ENCODE assay signal across 11 cellular contexts in the genomic region with DNA sequence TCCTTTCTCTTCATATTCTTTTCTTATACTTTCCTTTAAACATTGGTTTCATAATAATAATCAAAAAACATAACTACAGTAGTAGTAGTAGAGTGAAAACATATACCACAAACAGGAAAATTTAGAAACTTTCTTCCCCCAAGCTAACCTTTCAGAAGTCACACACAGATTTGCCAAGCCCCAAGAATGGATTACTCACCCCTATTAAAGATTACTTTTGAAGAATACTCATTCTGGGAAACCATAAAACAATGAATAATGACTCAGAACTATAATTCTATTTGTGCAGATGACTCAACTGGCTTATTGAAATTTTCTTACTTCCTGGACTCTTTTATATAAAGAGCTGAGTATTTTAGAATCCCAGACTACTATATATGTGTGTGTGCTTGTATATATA.
A peak's percentile ranks its signal among the peaks of the same experiment; 100 is the strongest.
DNase-seq lines count a peak whose midpoint lies in the region; ATAC-seq and TF ChIP-seq lines count a peak whose summit lies in the region.
"Had no signal": no experiment of that assay in that cellular context is flagged by ENCODE, and none has a peak within 500 bp of the region (broad histone marks: within the 10 kb centered on the region; RNA-seq: fewer than 3 reads in every experiment).

No MANE protein-coding gene starts in this region.

- peak; percentile 96 for ATAC-seq in activated CD4-positive, alpha-beta T cell treated with anti-CD3 and anti-CD28 coated beads for 36 hours
- peak; percentile 89 for ATAC-seq in HG02981 (IDR thresholded peaks at IDR 0.05; ENCODE audit: unreplicated experiment)
- no peak for ATAC-seq in heart right ventricle
- ATAC-seq: stimulated activated memory B cell treated with anti-CD40 and anti-IgM and Interleukin-4, amounts not matched to agents 10 μg/mL and 1 μg/mL and 100 μg/mL, for 72 hours had no signal

- H3K36me3 ChIP-seq in skeletal muscle satellite cell (ENCODE audit: insufficient read depth, low read length) = no peaks in the 10 kb centered on the region
- H3K36me3 ChIP-seq in heart right ventricle = no peaks in the 10 kb centered on the region

- no peak overlapping the region for H3K27ac Mint-ChIP-seq in activated CD4-positive, alpha-beta T cell treated with anti-CD3 and anti-CD28 coated beads for 36 hours
- peak overlapping the region; percentile 25 for H3K27ac Mint-ChIP-seq in activated naive CD8-positive, alpha-beta T cell
- H3K27ac Mint-ChIP-seq: memory B cell; stimulated activated memory B cell treated with anti-CD40 and anti-IgM and Interleukin-4, amounts not matched to agents 10 μg/mL and 1 μg/mL and 100 μg/mL, for 72 hours had no signal

- no peak overlapping the region for H3K4me3 Mint-ChIP-seq in activated CD4-positive, alpha-beta T cell treated with anti-CD3 and anti-CD28 coated beads for 36 hours
- peak overlapping the region; percentile 40 for H3K4me3 Mint-ChIP-seq in activated naive CD8-positive, alpha-beta T cell
- H3K4me3 Mint-ChIP-seq: memory B cell; stimulated activated memory B cell treated with anti-CD40 and anti-IgM and Interleukin-4, amounts not matched to agents 10 μg/mL and 1 μg/mL and 100 μg/mL, for 72 hours had no signal

- TF ChIP-seq CTCF in heart right ventricle (IDR thresholded peaks at IDR 0.05) = no peak

- H3K9ac ChIP-seq in skeletal muscle satellite cell (ENCODE audit: low read depth, low read length) = peak overlapping the region; percentile 19

- H3K4me2 ChIP-seq in skeletal muscle satellite cell (ENCODE audit: low read length) = peak overlapping the region; percentile 29

- H3K9me3 Mint-ChIP-seq in activated CD4-positive, alpha-beta T cell treated with anti-CD3 and anti-CD28 coated beads for 36 hours (ENCODE audit: low read depth) = no peaks in the 10 kb centered on the region
- no peaks in the 10 kb centered on the region for H3K9me3 Mint-ChIP-seq in activated naive CD8-positive, alpha-beta T cell (ENCODE audit: low read depth)
- H3K9me3 Mint-ChIP-seq: memory B cell; stimulated activated memory B cell treated with anti-CD40 and anti-IgM and Interleukin-4, amounts not matched to agents 10 μg/mL and 1 μg/mL and 100 μg/mL, for 72 hours had no signal

- H3K36me3 Mint-ChIP-seq in activated CD4-positive, alpha-beta T cell treated with anti-CD3 and anti-CD28 coated beads for 36 hours (ENCODE audit: low read depth) = no peaks in the 10 kb centered on the region
- H3K36me3 Mint-ChIP-seq in activated naive CD8-positive, alpha-beta T cell = peaks cover 2% of the 10 kb centered on the region
- H3K36me3 Mint-ChIP-seq: memory B cell; stimulated activated memory B cell treated with anti-CD40 and anti-IgM and Interleukin-4, amounts not matched to agents 10 μg/mL and 1 μg/mL and 100 μg/mL, for 72 hours had no signal

- H3K9me3 ChIP-seq in skeletal muscle satellite cell (replicated peaks; ENCODE audit: low read length) = no peaks in the 10 kb centered on the region
- peaks cover 0 to 8% (median 0%) of the 10 kb centered on the region in 11 donors for H3K9me3 ChIP-seq in heart right ventricle

- CTCF ChIA-PET in activated CD4-positive, alpha-beta T cell treated with anti-CD3 and anti-CD28 coated beads for 36 hours (lab: Charles Lee) = interaction anchor here (1.2 to 2.5 kb wide), 2 partner anchors 24 to 99 kb away, joined by 3 to 8 read pairs; no protein-coding TSS in a partner anchor

- peaks cover 28% of the 10 kb centered on the region for H3K27me3 Mint-ChIP-seq in activated CD4-positive, alpha-beta T cell treated with anti-CD3 and anti-CD28 coated beads for 36 hours
- peaks cover 4% of the 10 kb centered on the region for H3K27me3 Mint-ChIP-seq in activated naive CD8-positive, alpha-beta T cell
- H3K27me3 Mint-ChIP-seq: stimulated activated memory B cell treated with anti-CD40 and anti-IgM and Interleukin-4, amounts not matched to agents 10 μg/mL and 1 μg/mL and 100 μg/mL, for 72 hours had no signal

- H3K27me3 ChIP-seq in skeletal muscle satellite cell (ENCODE audit: control insufficient read depth, insufficient read depth, low read length) = no peaks in the 10 kb centered on the region
- H3K27me3 ChIP-seq in heart right ventricle = no peaks in the 10 kb centered on the region

- peaks cover 44% of the 10 kb centered on the region for H3K4me1 ChIP-seq in skeletal muscle satellite cell (ENCODE audit: control insufficient read depth, insufficient read depth, low read length)
- H3K4me1 ChIP-seq in heart right ventricle = peaks cover 0 to 7% (median 0%) of the 10 kb centered on the region in 9 donors

- POLR2A ChIA-PET in activated CD4-positive, alpha-beta T cell treated with anti-CD3 and anti-CD28 coated beads for 36 hours (lab: Charles Lee) = no interaction called here

- H3K4me3 ChIP-seq in skeletal muscle satellite cell (ENCODE audit: low read length) (no peak overlapping the region), heart right ventricle (no peak overlapping the region)

- no peak for DNase-seq in activated CD4-positive, alpha-beta T cell treated with anti-CD3 and anti-CD28 coated beads for 36 hours
- DNase-seq in activated CD4-positive, alpha-beta T cell treated with anti-CD3 and anti-CD28 coated beads for 1 hour = no peak
- DNase-seq in stimulated activated CD8-positive, alpha-beta memory T cell treated with anti-CD3 and anti-CD28 coated beads, Interleukin-4, amount 100 ng/mL, for 48 hours = no peak
- DNase-seq in germinal center (ENCODE audit: low spot score) (no peak), heart right ventricle (no peak)
- DNase-seq: KBM-7 had no signal

- H3K4me1 Mint-ChIP-seq in activated CD4-positive, alpha-beta T cell treated with anti-CD3 and anti-CD28 coated beads for 36 hours = peaks cover 18% of the 10 kb centered on the region
- peaks cover 18% of the 10 kb centered on the region for H3K4me1 Mint-ChIP-seq in activated naive CD8-positive, alpha-beta T cell (ENCODE audit: low read depth)
- H3K4me1 Mint-ChIP-seq: memory B cell; stimulated activated memory B cell treated with anti-CD40 and anti-IgM and Interleukin-4, amounts not matched to agents 10 μg/mL and 1 μg/mL and 100 μg/mL, for 72 hours had no signal

- intact Hi-C loops in activated CD4-positive, alpha-beta T cell treated with anti-CD3 and anti-CD28 coated beads for 36 hours (cut with DNase I, micrococcal nuclease) = loop anchor here in 1 of 2 experiments (5.0 kb wide), 1 partner anchor 384 kb away; no protein-coding TSS in a partner anchor
- intact Hi-C loops in heart right ventricle (cut with DNase I) = no loop called here

- H3K27ac ChIP-seq in heart right ventricle = no peak overlapping the region

Comparison
In these comparisons a context has a peak if more than half of its experiments do, and no peak if none do; other contexts are left out.
1. ATAC-seq: peak in activated CD4-positive, alpha-beta T cell treated with anti-CD3 and anti-CD28 coated beads for 36 hours (single experiment) and HG02981 (single experiment); none in heart right ventricle (0 of 8).